In genomic region chr6:83192456-83192855, GRCh38 we compare ENCODE assay signal across 8 cellular contexts. TPM values are rescaled to one million over a fixed set of nuclear protein-coding genes. Genes with fewer than 3 reads are reported as not detected.
DNase-seq lines count a peak whose midpoint lies in the region; ATAC-seq, FAIRE-seq and TF ChIP-seq lines count a peak whose summit lies in the region.

No MANE protein-coding gene starts in this region.

- peak overlapping the region; percentile 78; the same call in 1 of the 2 replicates for H3K27ac ChIP-seq in BLaER1

- H3K27me3 ChIP-seq in BLaER1 (no peaks in the 10 kb centered on the region), bronchial epithelial cell (ENCODE audit: control insufficient read depth, insufficient read depth, low read length) (no peaks in the 10 kb centered on the region), mucosa of stomach (ENCODE audit: control insufficient read depth, insufficient read depth, low read length) (no peaks in the 10 kb centered on the region)

- H3K4me2 ChIP-seq in BLaER1 = peak overlapping the region; percentile 71

- H4K20me1 ChIP-seq in BLaER1 = no peaks in the 10 kb centered on the region

- peak overlapping the region; percentile 83 for H3K9ac ChIP-seq in BLaER1
- peak overlapping the region; percentile 88 for H3K9ac ChIP-seq in mucosa of stomach (ENCODE audit: low read length)

- H3K36me3 ChIP-seq in BLaER1 (no peaks in the 10 kb centered on the region), bronchial epithelial cell (ENCODE audit: control insufficient read depth, insufficient read depth, low read length) (peaks cover 3% of the 10 kb centered on the region), mucosa of stomach (ENCODE audit: control insufficient read depth, insufficient read depth, low read length) (no peaks in the 10 kb centered on the region)

- no peak for TF ChIP-seq CTCF in bronchial epithelial cell (IDR thresholded peaks at IDR 0.05; ENCODE audit: insufficient read depth, low read length, severe bottlenecking)

- H3K9me3 ChIP-seq in BLaER1 (no peaks in the 10 kb centered on the region), mucosa of stomach (ENCODE audit: control insufficient read depth, low read length) (no peaks in the 10 kb centered on the region)

- ATAC-seq in GM19467 (IDR thresholded peaks at IDR 0.05; ENCODE audit: unreplicated experiment) = no peak
- ATAC-seq in GM19452 (IDR thresholded peaks at IDR 0.05; ENCODE audit: unreplicated experiment) = no peak

- no peak for FAIRE-seq in bronchial epithelial cell (lab: Jason Lieb, UNC)

- H3K4me1 ChIP-seq in BLaER1 (peaks cover 7% of the 10 kb centered on the region; the same call in 1 of the 2 replicates), mucosa of stomach (ENCODE audit: control insufficient read depth, insufficient read depth, low read length) (peaks cover 23% of the 10 kb centered on the region)

- DNase-seq in HT1080 (ENCODE audit: low read depth) (peak; percentile 9), bronchial epithelial cell (ENCODE audit: low read depth) (peak; percentile 73), NOMO-1 treated with DMSO at 0.1 percent for 48 hours (lab: John Stamatoyannopoulos, UW; ENCODE audit: unreplicated experiment) (no peak), GF-D8 (lab: John Stamatoyannopoulos, UW) (no peak)

- H3K4me3 ChIP-seq in BLaER1 (peak overlapping the region; percentile 79), bronchial epithelial cell (ENCODE audit: low read depth, low read length) (peak overlapping the region; percentile 87), mucosa of stomach (ENCODE audit: low read length) (peak overlapping the region; percentile 93)

RNA-seq across cellular contexts. Expression of gene PGM3, which starts 0.6 kb away (rescaled TPM):
- total RNA-seq in HT1080 (2014; rRNA removed; shearing (Covaris generic)) = 22.7 and 26.8 TPM in 2 replicates
- 22.2 and 25.6 TPM in 2 replicates for polyA plus RNA-seq in HT1080 (2015; cell fraction: cytosol; rRNA removed)
- 41.9 and 44.0 TPM in 2 replicates for polyA plus RNA-seq in HT1080 (2015; cell fraction: nucleus; rRNA removed)
- total RNA-seq in bronchial epithelial cell = 97.7 and 101 TPM in 2 replicates

RNA-seq across cellular contexts. Expression of gene RWDD2A, which starts 0.7 kb away (rescaled TPM):
- total RNA-seq in HT1080 (2014; rRNA removed; shearing (Covaris generic)) = 1.4 and 1.7 TPM in 2 replicates
- 2.4 and 2.5 TPM in 2 replicates for polyA plus RNA-seq in HT1080 (2015; cell fraction: cytosol; rRNA removed)
- polyA plus RNA-seq in HT1080 (2015; cell fraction: nucleus; rRNA removed) = 5.2 and 5.4 TPM in 2 replicates
- total RNA-seq in bronchial epithelial cell = 1.8 and 2.9 TPM in 2 replicates

Comparison
In these comparisons a context has a peak if more than half of its experiments do, and no peak if none do; other contexts are left out.
1. DNase-seq: peak in HT1080 (single experiment) and bronchial epithelial cell (single experiment); none in NOMO-1 treated with DMSO at 0.1 percent for 48 hours (single experiment) and GF-D8 (single experiment).
2. Peak in every context shown above with its lines, with median percentiles within 50 percentile points of each other: H3K4me3 ChIP-seq.